In genomic region chr5:132640613-132641012, GRCh38 we compare ENCODE assay signal across 31 cellular contexts. TPM values are rescaled to one million over a fixed set of nuclear protein-coding genes. Genes with fewer than 3 reads are reported as not detected.
A peak's percentile ranks its signal among the peaks of the same experiment; 100 is the strongest.
DNase-seq lines count a peak whose midpoint lies in the region; ATAC-seq lines count a peak whose summit lies in the region.
"Had no signal": no experiment of that assay in that cellular context is flagged by ENCODE, and none has a peak within 500 bp of the region (broad histone marks: within the 10 kb centered on the region; RNA-seq: fewer than 3 reads in every experiment).

No MANE protein-coding gene starts in this region.

- ATAC-seq in activated naive CD4-positive, alpha-beta T cell treated with anti-CD3 and anti-CD28 coated beads, Interleukin-2, amount 50 U/mL, for 72 hours = peak; percentile 8 to 27
- ATAC-seq in HG02798 (IDR thresholded peaks at IDR 0.05; ENCODE audit: poor library complexity, unreplicated experiment) (peak; percentile 29), GM18909 (IDR thresholded peaks at IDR 0.05; ENCODE audit: poor library complexity, unreplicated experiment) (no peak)
- peak in 1 of 2 donors; percentile 11 for ATAC-seq in stimulated activated naive B cell treated with anti-CD40 and anti-IgM and Interleukin-4, amounts not matched to agents 10 μg/mL and 1 μg/mL and 100 μg/mL, for 72 hours (replicated peaks)
- ATAC-seq: left lung had no signal

- H3K4me3 Mint-ChIP-seq in activated naive CD4-positive, alpha-beta T cell treated with anti-CD3 and anti-CD28 coated beads for 36 hours = no peak overlapping the region
- no peak overlapping the region for H3K4me3 Mint-ChIP-seq in activated T-helper 2 cell treated with anti-CD3 and anti-CD28 coated beads, Interferon-gamma antibody, Interleukin-2, Interleukin-4, amounts not matched to agents 10 μg/mL and 5 μg/mL and 100 μg/mL, durations not matched to agents 14 hours and 24 hours and 36 hours (ENCODE audit: low read depth)
- H3K4me3 Mint-ChIP-seq in stimulated activated naive B cell treated with anti-CD40 and anti-IgM and Interleukin-4, amounts not matched to agents 10 μg/mL and 1 μg/mL and 100 μg/mL, for 72 hours = no peak overlapping the region
- H3K4me3 Mint-ChIP-seq: immature natural killer cell had no signal

- H3K27ac Mint-ChIP-seq in activated naive CD4-positive, alpha-beta T cell treated with anti-CD3 and anti-CD28 coated beads, Interleukin-2, amount 50 U/mL, for 72 hours = peak overlapping the region; percentile 44 to 88
- no peak overlapping the region for H3K27ac Mint-ChIP-seq in activated naive CD4-positive, alpha-beta T cell treated with anti-CD3 and anti-CD28 coated beads for 36 hours
- peak overlapping the region; percentile 82 for H3K27ac Mint-ChIP-seq in activated T-helper 2 cell treated with anti-CD3 and anti-CD28 coated beads, Interferon-gamma antibody, Interleukin-2, Interleukin-4, amounts not matched to agents 10 μg/mL and 5 μg/mL and 100 μg/mL, durations not matched to agents 14 hours and 24 hours and 36 hours
- H3K27ac Mint-ChIP-seq in stimulated activated naive B cell treated with anti-CD40 and anti-IgM and Interleukin-4, amounts not matched to agents 10 μg/mL and 1 μg/mL and 100 μg/mL, for 72 hours = peak overlapping the region; percentile 53
- H3K27ac Mint-ChIP-seq: immature natural killer cell had no signal

- H3K36me3 Mint-ChIP-seq in activated naive CD4-positive, alpha-beta T cell treated with anti-CD3 and anti-CD28 coated beads, Interleukin-2, amount 50 U/mL, for 72 hours = peaks cover 31 to 46% of the 10 kb centered on the region in 2 donors
- peaks cover 53% of the 10 kb centered on the region for H3K36me3 Mint-ChIP-seq in activated naive CD4-positive, alpha-beta T cell treated with anti-CD3 and anti-CD28 coated beads for 36 hours (ENCODE audit: low read depth)
- H3K36me3 Mint-ChIP-seq in activated T-helper 2 cell treated with anti-CD3 and anti-CD28 coated beads, Interferon-gamma antibody, Interleukin-2, Interleukin-4, amounts not matched to agents 10 μg/mL and 5 μg/mL and 100 μg/mL, durations not matched to agents 14 hours and 24 hours and 36 hours (ENCODE audit: low read depth) = peaks cover 88% of the 10 kb centered on the region
- peaks cover 40 to 63% of the 10 kb centered on the region in 2 donors for H3K36me3 Mint-ChIP-seq in stimulated activated naive B cell treated with anti-CD40 and anti-IgM and Interleukin-4, amounts not matched to agents 10 μg/mL and 1 μg/mL and 100 μg/mL, for 72 hours

- intact Hi-C loops in activated naive CD4-positive, alpha-beta T cell treated with anti-CD3 and anti-CD28 coated beads for 36 hours (cut with micrococcal nuclease) = loop anchor here (1.0 to 5.0 kb wide), 5 partner anchors 17 to 543 kb away; partner anchors contain the start of gene KIF3A
- intact Hi-C loops in activated T-helper 2 cell treated with anti-CD3 and anti-CD28 coated beads, Interferon-gamma antibody, Interleukin-2, Interleukin-4, amounts not matched to agents 10 μg/mL and 5 μg/mL and 100 μg/mL, durations not matched to agents 14 hours and 24 hours and 36 hours (cut with micrococcal nuclease) = loop anchor here (1.0 kb wide), 5 partner anchors 18 to 109 kb away; partner anchors contain the start of gene IL13

- DNase-seq in activated naive CD4-positive, alpha-beta T cell treated with anti-CD3 and anti-CD28 coated beads, Interleukin-2, amount 50 U/mL, for 72 hours (ENCODE audit: low spot score in 2 of 2) = no peak
- DNase-seq in activated naive CD4-positive, alpha-beta T cell treated with anti-CD3 and anti-CD28 coated beads for 36 hours = no peak
- DNase-seq in activated T-helper 2 cell treated with anti-CD3 and anti-CD28 coated beads, Interferon-gamma antibody, Interleukin-2, Interleukin-4, amounts not matched to agents 10 μg/mL and 5 μg/mL and 100 μg/mL, durations not matched to agents 14 hours and 24 hours and 36 hours (ENCODE audit: low spot score) = no peak
- DNase-seq in stimulated activated naive B cell treated with anti-CD40 and anti-IgM and Interleukin-4, amounts not matched to agents 10 μg/mL and 1 μg/mL and 100 μg/mL, for 72 hours = no peak
- DNase-seq in kidney glomerular epithelial cell (lab: John Stamatoyannopoulos, UW) (no peak), NCI-H1048 (lab: John Stamatoyannopoulos, UW) (no peak)
- DNase-seq: ACHN; activated CD4-positive, alpha-beta T cell treated with anti-CD3 and anti-CD28 coated beads for 48 hours; activated naive CD4-positive, alpha-beta T cell; anterior cingulate cortex; C1 segment of cervical spinal cord; Calu3; cortex of kidney; hippocampal formation; immature natural killer cell; Karpas-422; left lung; NCI-H187; NCI-H69; stimulated activated CD4-positive, alpha-beta T cell treated with anti-CD3 and anti-CD28 coated beads, Interleukin-2, amount 100 ng/mL, for 24 hours had no signal

- peaks cover 37% of the 10 kb centered on the region for H3K4me1 Mint-ChIP-seq in activated naive CD4-positive, alpha-beta T cell treated with anti-CD3 and anti-CD28 coated beads for 36 hours (ENCODE audit: low read depth)
- H3K4me1 Mint-ChIP-seq in activated T-helper 2 cell treated with anti-CD3 and anti-CD28 coated beads, Interferon-gamma antibody, Interleukin-2, Interleukin-4, amounts not matched to agents 10 μg/mL and 5 μg/mL and 100 μg/mL, durations not matched to agents 14 hours and 24 hours and 36 hours (ENCODE audit: low read depth) = peaks cover 80% of the 10 kb centered on the region
- H3K4me1 Mint-ChIP-seq in stimulated activated naive B cell treated with anti-CD40 and anti-IgM and Interleukin-4, amounts not matched to agents 10 μg/mL and 1 μg/mL and 100 μg/mL, for 72 hours = peaks cover 10 to 14% of the 10 kb centered on the region in 2 donors
- H3K4me1 Mint-ChIP-seq: immature natural killer cell had no signal

- H3K27me3 Mint-ChIP-seq in activated naive CD4-positive, alpha-beta T cell treated with anti-CD3 and anti-CD28 coated beads for 36 hours (ENCODE audit: low read depth) = no peaks in the 10 kb centered on the region
- no peaks in the 10 kb centered on the region for H3K27me3 Mint-ChIP-seq in activated T-helper 2 cell treated with anti-CD3 and anti-CD28 coated beads, Interferon-gamma antibody, Interleukin-2, Interleukin-4, amounts not matched to agents 10 μg/mL and 5 μg/mL and 100 μg/mL, durations not matched to agents 14 hours and 24 hours and 36 hours (ENCODE audit: low read depth)
- H3K27me3 Mint-ChIP-seq in stimulated activated naive B cell treated with anti-CD40 and anti-IgM and Interleukin-4, amounts not matched to agents 10 μg/mL and 1 μg/mL and 100 μg/mL, for 72 hours = no peaks in the 10 kb centered on the region

- CTCF ChIA-PET in activated naive CD4-positive, alpha-beta T cell treated with anti-CD3 and anti-CD28 coated beads for 36 hours (lab: Charles Lee) = interaction anchor here (0.6 to 2.2 kb wide), 5 partner anchors 10 to 239 kb away, joined by 3 to 9 read pairs (median 4); no protein-coding TSS in a partner anchor

- peaks cover 3 to 5% of the 10 kb centered on the region in 2 donors for H3K9me3 Mint-ChIP-seq in activated naive CD4-positive, alpha-beta T cell treated with anti-CD3 and anti-CD28 coated beads, Interleukin-2, amount 50 U/mL, for 72 hours
- H3K9me3 Mint-ChIP-seq in activated naive CD4-positive, alpha-beta T cell treated with anti-CD3 and anti-CD28 coated beads for 36 hours = no peaks in the 10 kb centered on the region
- no peaks in the 10 kb centered on the region for H3K9me3 Mint-ChIP-seq in activated T-helper 2 cell treated with anti-CD3 and anti-CD28 coated beads, Interferon-gamma antibody, Interleukin-2, Interleukin-4, amounts not matched to agents 10 μg/mL and 5 μg/mL and 100 μg/mL, durations not matched to agents 14 hours and 24 hours and 36 hours
- H3K9me3 Mint-ChIP-seq in stimulated activated naive B cell treated with anti-CD40 and anti-IgM and Interleukin-4, amounts not matched to agents 10 μg/mL and 1 μg/mL and 100 μg/mL, for 72 hours = no peaks in the 10 kb centered on the region
- H3K9me3 Mint-ChIP-seq: immature natural killer cell had no signal

RNA-seq across cellular contexts. Expression of gene IL13, which starts 17.4 kb away (rescaled TPM):
- total RNA-seq in activated naive CD4-positive, alpha-beta T cell treated with anti-CD3 and anti-CD28 coated beads, Interleukin-2, amount 50 U/mL, for 72 hours = under 1 TPM; 0.72 to 0.98 TPM
- total RNA-seq in activated naive CD4-positive, alpha-beta T cell treated with anti-CD3 and anti-CD28 coated beads for 36 hours = under 1 TPM; 0.24 to 0.49 TPM
- total RNA-seq in activated T-helper 2 cell treated with anti-CD3 and anti-CD28 coated beads, Interferon-gamma antibody, Interleukin-2, Interleukin-4, amounts not matched to agents 10 μg/mL and 5 μg/mL and 100 μg/mL, durations not matched to agents 14 hours and 24 hours and 36 hours = 777 and 830 TPM in 2 replicates
- total RNA-seq: Calu3, esophagus muscularis mucosa, frontal cortex, H1, left lung, mesenteric fat pad, osteoblast, SJSA1, vagina had no signal

RNA-seq across cellular contexts. Expression of gene IL4, which starts 33.2 kb away (rescaled TPM):
- total RNA-seq in activated naive CD4-positive, alpha-beta T cell treated with anti-CD3 and anti-CD28 coated beads, Interleukin-2, amount 50 U/mL, for 72 hours = not detected
- not detected for total RNA-seq in activated naive CD4-positive, alpha-beta T cell treated with anti-CD3 and anti-CD28 coated beads for 36 hours
- total RNA-seq in activated T-helper 2 cell treated with anti-CD3 and anti-CD28 coated beads, Interferon-gamma antibody, Interleukin-2, Interleukin-4, amounts not matched to agents 10 μg/mL and 5 μg/mL and 100 μg/mL, durations not matched to agents 14 hours and 24 hours and 36 hours = 21.6 and 25.8 TPM in 2 replicates
- total RNA-seq: Calu3, esophagus muscularis mucosa, frontal cortex, H1, left lung, mesenteric fat pad, osteoblast, SJSA1, smooth muscle cell, thoracic aorta, vagina had no signal

Comparison
In these comparisons a context has a peak if more than half of its experiments do, and no peak if none do; other contexts are left out.
1. RNA of gene IL13, which starts 17.4 kb away (total RNA-seq): 777 to 830 TPM in activated T-helper 2 cell treated with anti-CD3 and anti-CD28 coated beads, Interferon-gamma antibody, Interleukin-2, Interleukin-4, amounts not matched to agents 10 μg/mL and 5 μg/mL and 100 μg/mL, durations not matched to agents 14 hours and 24 hours and 36 hours; 0.72 to 0.98 TPM in activated naive CD4-positive, alpha-beta T cell treated with anti-CD3 and anti-CD28 coated beads, Interleukin-2, amount 50 U/mL, for 72 hours and 0.24 to 0.49 TPM in activated naive CD4-positive, alpha-beta T cell treated with anti-CD3 and anti-CD28 coated beads for 36 hours; every median in the first group is over 100 times any median in the second.
2. RNA of gene IL4, which starts 33.2 kb away (total RNA-seq): 21.6 to 25.8 TPM in activated T-helper 2 cell treated with anti-CD3 and anti-CD28 coated beads, Interferon-gamma antibody, Interleukin-2, Interleukin-4, amounts not matched to agents 10 μg/mL and 5 μg/mL and 100 μg/mL, durations not matched to agents 14 hours and 24 hours and 36 hours; not detected in activated naive CD4-positive, alpha-beta T cell treated with anti-CD3 and anti-CD28 coated beads, Interleukin-2, amount 50 U/mL, for 72 hours and not detected in activated naive CD4-positive, alpha-beta T cell treated with anti-CD3 and anti-CD28 coated beads for 36 hours; every median in the first group is over 10 times any median in the second.